ENCODE assay signal across 1 cellular context in the genomic region with DNA sequence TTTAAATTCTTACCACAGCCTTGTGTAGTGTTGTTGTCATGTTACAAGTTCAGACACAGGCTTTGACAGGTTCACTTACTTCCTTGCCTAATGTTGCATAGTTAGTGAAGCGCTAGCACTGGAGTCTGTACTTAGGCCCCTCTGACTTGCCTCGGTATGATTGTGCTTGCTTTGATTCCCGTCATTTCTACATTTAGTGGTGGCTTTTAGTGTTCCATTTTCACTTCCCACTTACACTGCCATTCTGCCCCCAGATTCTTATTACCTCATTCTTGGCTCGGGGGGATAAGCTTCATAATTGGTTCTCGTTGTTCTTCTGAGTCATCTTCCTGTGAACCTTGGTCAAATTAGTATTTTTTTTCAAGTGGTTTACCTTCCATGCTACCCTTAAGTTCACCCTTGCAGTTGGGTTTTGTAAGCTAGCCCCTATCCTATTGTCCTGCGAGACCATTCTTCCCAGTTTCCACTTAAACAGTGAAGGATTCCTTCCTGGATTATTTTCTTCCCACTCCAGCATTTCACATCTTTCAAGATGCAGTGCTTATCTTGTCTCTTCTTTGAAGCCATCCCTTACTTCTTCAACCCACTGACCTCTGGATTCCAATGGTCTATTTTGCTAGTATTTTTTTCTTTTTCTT.
A peak's percentile ranks its signal among the peaks of the same experiment; 100 is the strongest.
TF ChIP-seq lines count a peak whose summit lies in the region.

No MANE protein-coding gene starts in this region.

TF ChIP-seq in GM12878, 131 proteins besides CTCF, POLR2A, EP300 and RAD21 (continued from another document and continues in another):
- TF ChIP-seq NKRF (conservative IDR thresholded peaks at IDR 0.05) (no peak), EGR1 (IDR thresholded peaks at IDR 0.05; ENCODE audit: borderline replicate concordance in 1 of 2, low read depth in 2 of 2, low read length in 2 of 2) (no peak), GABPA (IDR thresholded peaks at IDR 0.05; ENCODE audit: low read depth) (peak; percentile 68), RELA (IDR thresholded peaks at IDR 0.05; ENCODE audit: borderline replicate concordance, partially characterized antibody) (peak; percentile 65), TARDBP (IDR thresholded peaks at IDR 0.05; ENCODE audit: borderline replicate concordance) (no peak), POLR2AphosphoS5 (IDR thresholded peaks at IDR 0.05; ENCODE audit: low read length) (0 out of 2 replicates have a peak, but pooled peaks have one; percentile 40), BCL11A (IDR thresholded peaks at IDR 0.05; ENCODE audit: low read depth, low read length) (peak; percentile 98), HDAC6 (IDR thresholded peaks at IDR 0.05; ENCODE audit: unreplicated experiment) (no peak), CEBPB (IDR thresholded peaks at IDR 0.05; ENCODE audit: borderline replicate concordance in 1 of 2, low read depth in 2 of 2, low read length in 2 of 2) (peak in 1 of 2 experiments; percentile 89; a peak in 2 of 4 replicates), NFXL1 (IDR thresholded peaks at IDR 0.05; ENCODE audit: borderline replicate concordance) (no peak), JUND (IDR thresholded peaks at IDR 0.05; ENCODE audit: low read depth, low read length) (peak; percentile 57; the same call in 1 of the 2 replicates), YY1 (IDR thresholded peaks at IDR 0.05; ENCODE audit: low read depth, low read length) (peak; percentile 45; the same call in 1 of the 2 replicates), SKIL (IDR thresholded peaks at IDR 0.05; ENCODE audit: low read depth, poor library complexity, severe bottlenecking) (peak; percentile 92), CBX5 (IDR thresholded peaks at IDR 0.05; ENCODE audit: low read depth) (peak; percentile 76; the same call in 1 of the 2 replicates), YBX1 (IDR thresholded peaks at IDR 0.05) (no peak), CHD4 (IDR thresholded peaks at IDR 0.05) (no peak), GATAD2B (conservative IDR thresholded peaks at IDR 0.05; ENCODE audit: low read depth) (peak; percentile 61; the same call in 1 of the 2 replicates), FOXK2 (IDR thresholded peaks at IDR 0.05) (no peak), ZNF217 (IDR thresholded peaks at IDR 0.05) (peak; percentile 95), CUX1 (IDR thresholded peaks at IDR 0.05; ENCODE audit: insufficient replicate concordance, low read depth, low read length) (no peak), MTA2 (IDR thresholded peaks at IDR 0.05; ENCODE audit: low read depth) (peak; percentile 99), TCF3 (IDR thresholded peaks at IDR 0.05; ENCODE audit: borderline replicate concordance, insufficient read depth, low read depth, low read length) (0 out of 2 replicates have a peak, but pooled peaks have one; percentile 52), ZNF24 (IDR thresholded peaks at IDR 0.05) (peak; percentile 71; the same call in 1 of the 2 replicates), ATF7 (IDR thresholded peaks at IDR 0.05; ENCODE audit: low read depth) (peak; percentile 99), E2F8 (IDR thresholded peaks at IDR 0.05; ENCODE audit: low read depth, partially characterized antibody) (peak; percentile 54), KDM1A (IDR thresholded peaks at IDR 0.05; ENCODE audit: borderline replicate concordance) (no peak), IKZF1 (conservative IDR thresholded peaks at IDR 0.05) (peak; percentile 96), USF1 (IDR thresholded peaks at IDR 0.05; ENCODE audit: borderline replicate concordance, extremely low read length, insufficient read depth, low read depth, low read length) (no peak), SRF (IDR thresholded peaks at IDR 0.05; ENCODE audit: low read depth in 2 of 2, low read length in 2 of 2) (0 out of 4 replicates have a peak, but pooled peaks of 1 of the 2 experiments have one; percentile 64), LARP7 (IDR thresholded peaks at IDR 0.05) (no peak), KAT2A (conservative IDR thresholded peaks at IDR 0.05; ENCODE audit: control insufficient read depth, low read depth, low read length) (no peak), DPF2 (IDR thresholded peaks at IDR 0.05) (peak; percentile 98), SPI1 (IDR thresholded peaks at IDR 0.05; ENCODE audit: borderline replicate concordance, insufficient read depth, low read depth, low read length) (peak; percentile 86), RAD51 (IDR thresholded peaks at IDR 0.05) (no peak)
- TF ChIP-seq, protein P1, sequence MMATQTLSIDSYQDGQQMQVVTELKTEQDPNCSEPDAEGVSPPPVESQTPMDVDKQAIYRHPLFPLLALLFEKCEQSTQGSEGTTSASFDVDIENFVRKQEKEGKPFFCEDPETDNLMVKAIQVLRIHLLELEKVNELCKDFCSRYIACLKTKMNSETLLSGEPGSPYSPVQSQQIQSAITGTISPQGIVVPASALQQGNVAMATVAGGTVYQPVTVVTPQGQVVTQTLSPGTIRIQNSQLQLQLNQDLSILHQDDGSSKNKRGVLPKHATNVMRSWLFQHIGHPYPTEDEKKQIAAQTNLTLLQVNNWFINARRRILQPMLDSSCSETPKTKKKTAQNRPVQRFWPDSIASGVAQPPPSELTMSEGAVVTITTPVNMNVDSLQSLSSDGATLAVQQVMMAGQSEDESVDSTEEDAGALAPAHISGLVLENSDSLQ (IDR thresholded peaks at IDR 0.05): peak; percentile 75
- TF ChIP-seq, protein P2, sequence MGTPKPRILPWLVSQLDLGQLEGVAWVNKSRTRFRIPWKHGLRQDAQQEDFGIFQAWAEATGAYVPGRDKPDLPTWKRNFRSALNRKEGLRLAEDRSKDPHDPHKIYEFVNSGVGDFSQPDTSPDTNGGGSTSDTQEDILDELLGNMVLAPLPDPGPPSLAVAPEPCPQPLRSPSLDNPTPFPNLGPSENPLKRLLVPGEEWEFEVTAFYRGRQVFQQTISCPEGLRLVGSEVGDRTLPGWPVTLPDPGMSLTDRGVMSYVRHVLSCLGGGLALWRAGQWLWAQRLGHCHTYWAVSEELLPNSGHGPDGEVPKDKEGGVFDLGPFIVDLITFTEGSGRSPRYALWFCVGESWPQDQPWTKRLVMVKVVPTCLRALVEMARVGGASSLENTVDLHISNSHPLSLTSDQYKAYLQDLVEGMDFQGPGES (IDR thresholded peaks at IDR 0.05): no peak
- TF ChIP-seq, protein P3, sequence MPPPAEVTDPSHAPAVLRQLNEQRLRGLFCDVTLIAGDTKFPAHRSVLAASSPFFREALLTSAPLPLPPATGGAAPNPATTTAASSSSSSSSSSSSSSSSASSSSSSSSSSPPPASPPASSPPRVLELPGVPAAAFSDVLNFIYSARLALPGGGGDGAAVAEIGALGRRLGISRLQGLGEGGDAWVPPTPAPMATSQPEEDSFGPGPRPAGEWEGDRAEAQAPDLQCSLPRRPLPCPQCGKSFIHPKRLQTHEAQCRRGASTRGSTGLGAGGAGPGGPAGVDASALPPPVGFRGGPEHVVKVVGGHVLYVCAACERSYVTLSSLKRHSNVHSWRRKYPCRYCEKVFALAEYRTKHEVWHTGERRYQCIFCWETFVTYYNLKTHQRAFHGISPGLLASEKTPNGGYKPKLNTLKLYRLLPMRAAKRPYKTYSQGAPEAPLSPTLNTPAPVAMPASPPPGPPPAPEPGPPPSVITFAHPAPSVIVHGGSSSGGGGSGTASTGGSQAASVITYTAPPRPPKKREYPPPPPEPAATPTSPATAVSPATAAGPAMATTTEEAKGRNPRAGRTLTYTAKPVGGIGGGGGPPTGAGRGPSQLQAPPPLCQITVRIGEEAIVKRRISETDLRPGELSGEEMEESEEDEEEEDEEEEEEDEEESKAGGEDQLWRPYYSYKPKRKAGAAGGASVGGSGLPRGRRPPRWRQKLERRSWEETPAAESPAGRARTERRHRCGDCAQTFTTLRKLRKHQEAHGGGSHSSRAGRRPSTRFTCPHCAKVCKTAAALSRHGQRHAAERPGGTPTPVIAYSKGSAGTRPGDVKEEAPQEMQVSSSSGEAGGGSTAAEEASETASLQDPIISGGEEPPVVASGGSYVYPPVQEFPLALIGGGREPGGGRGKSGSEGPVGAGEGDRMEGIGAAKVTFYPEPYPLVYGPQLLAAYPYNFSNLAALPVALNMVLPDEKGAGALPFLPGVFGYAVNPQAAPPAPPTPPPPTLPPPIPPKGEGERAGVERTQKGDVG (CRISPR knock-in tag; IDR thresholded peaks at IDR 0.05): no peak
